In the genomic region with DNA sequence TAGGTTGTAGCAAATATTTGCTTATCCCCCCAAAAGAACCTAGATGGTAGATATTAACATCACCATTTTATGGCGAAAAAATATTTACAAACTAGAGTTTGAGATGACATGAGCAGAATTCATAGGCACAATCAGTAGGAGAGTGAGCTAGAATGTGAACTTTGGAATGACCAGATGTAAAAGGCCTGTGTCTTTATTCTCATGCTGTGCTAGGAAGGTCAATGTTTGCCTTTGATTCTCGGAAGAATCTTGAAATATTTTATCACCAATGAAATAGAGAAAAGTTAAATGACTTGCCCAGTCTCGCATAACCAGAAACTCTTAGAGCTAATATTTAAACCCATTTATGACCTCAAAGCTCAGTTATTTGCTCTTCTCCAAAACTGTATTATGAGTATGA, we compare ENCODE assay signal across 9 cellular contexts. TPM values are rescaled to one million over a fixed set of nuclear protein-coding genes. Genes with fewer than 3 reads are reported as not detected.
"Had no signal": no experiment of that assay in that cellular context is flagged by ENCODE, and none has a peak within 500 bp of the region (broad histone marks: within the 10 kb centered on the region; RNA-seq: fewer than 3 reads in every experiment).

No MANE protein-coding gene starts in this region.

- H3K27ac Mint-ChIP-seq: GM23338, H9 had no signal

- H3K4me3 Mint-ChIP-seq: GM23338, H9 had no signal

- H2AFZ ChIP-seq: GM23338 had no signal

- ATAC-seq: GM23338, K562 had no signal

- H3K4me2 ChIP-seq: GM23338 had no signal

- DNase-seq: H9, HCEC 1CT, IMR-90 had no signal

- H3K4me3 ChIP-seq: GM23338, K562 had no signal

- H3K9me3 Mint-ChIP-seq: GM23338, H9 had no signal

- FAIRE-seq: H1, H54, HTR-8/SVneo, K562 had no signal

RNA-seq across cellular contexts. Expression of gene REG3G, which starts 9.2 kb away (rescaled TPM):
- total RNA-seq: GM23338, H1, H9, HT-29, IMR-90, K562 had no signal
- polyA plus RNA-seq: GM23338, H1, IMR-90, K562 had no signal
